Comparison of ENCODE assay signal across 9 cellular contexts in the genomic region with DNA sequence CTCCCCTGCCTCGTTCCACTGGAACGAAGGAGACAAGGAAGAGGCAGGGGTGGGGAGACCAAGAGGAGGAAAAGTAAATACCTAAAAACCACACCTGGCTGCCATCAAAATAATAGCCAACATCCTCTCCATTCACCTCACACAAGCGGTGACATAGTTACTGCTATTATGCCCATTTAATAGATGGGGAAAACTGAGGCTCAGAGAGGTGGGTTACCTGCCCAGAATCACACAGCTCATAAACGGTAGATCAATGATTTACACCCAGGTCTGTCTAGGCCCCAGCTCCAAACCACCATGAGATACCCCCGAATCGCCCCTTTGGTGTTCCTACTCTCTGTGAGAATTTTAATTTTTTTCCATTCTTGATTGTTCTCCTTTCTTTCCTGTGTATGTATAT.
"Had no signal": no experiment of that assay in that cellular context is flagged by ENCODE, and none has a peak within 500 bp of the region (broad histone marks: within the 10 kb centered on the region; RNA-seq: fewer than 3 reads in every experiment).

No MANE protein-coding gene starts in this region.

- H3K4me3 ChIP-seq: HAP-1 had no signal

- H2AFZ ChIP-seq: GM23338 had no signal

- H3K27ac ChIP-seq: HL-60 had no signal

- H3K36me3 Mint-ChIP-seq: IgD-negative memory B cell had no signal

- DNase-seq: H7, HFFc6, Kasumi-1, KG1 had no signal

- ATAC-seq: GM23338, HCT116 had no signal

- H3K27ac Mint-ChIP-seq: GM23338, HFFc6, IgD-negative memory B cell had no signal

- H3K9me3 Mint-ChIP-seq: GM23338, HFFc6 had no signal

- H3K9me3 ChIP-seq: HAP-1 had no signal

- H3K36me3 ChIP-seq: HAP-1 had no signal

- H3K4me3 Mint-ChIP-seq: GM23338, HFFc6, IgD-negative memory B cell had no signal
